Comparison of ENCODE assay signal across 13 cellular contexts in the genomic region with DNA sequence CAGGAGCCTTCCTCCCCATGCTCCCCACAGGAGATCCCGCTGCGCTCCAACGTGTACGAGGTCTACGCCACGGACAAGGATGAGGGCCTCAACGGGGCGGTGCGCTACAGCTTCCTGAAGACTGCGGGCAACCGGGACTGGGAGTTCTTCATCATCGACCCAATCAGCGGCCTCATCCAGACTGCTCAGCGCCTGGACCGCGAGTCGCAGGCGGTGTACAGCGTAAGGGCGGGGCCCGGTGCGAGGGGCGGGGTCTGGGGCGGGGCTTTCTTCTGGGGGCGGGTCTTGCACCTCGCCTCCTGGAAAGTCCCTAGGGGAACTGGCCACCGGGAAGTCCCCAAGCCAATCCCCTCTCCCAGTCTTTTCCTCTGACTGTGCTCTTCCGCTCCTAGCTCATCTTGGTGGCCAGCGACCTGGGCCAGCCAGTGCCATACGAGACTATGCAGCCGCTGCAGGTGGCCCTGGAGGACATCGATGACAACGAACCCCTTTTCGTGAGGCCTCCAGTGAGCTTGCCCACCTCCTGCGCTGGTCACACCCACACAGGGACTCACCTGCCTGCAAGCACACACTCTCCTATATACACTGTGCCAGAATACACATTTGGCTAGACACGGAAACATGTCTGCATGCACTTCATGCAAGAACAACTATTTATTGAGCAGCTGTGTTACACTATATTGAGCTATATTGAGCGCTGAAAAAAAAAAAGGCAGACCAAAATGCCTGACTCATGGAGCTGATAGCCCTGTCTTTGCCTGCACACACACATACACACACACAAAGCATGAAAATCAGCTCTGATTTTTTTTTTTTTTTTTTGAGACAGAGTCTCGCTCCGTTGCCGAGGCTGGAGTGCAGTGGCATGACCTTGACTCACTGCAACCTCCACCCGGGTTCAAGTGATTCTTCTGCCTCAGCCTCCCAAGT. TPM values are rescaled to one million over a fixed set of nuclear protein-coding genes. Genes with fewer than 3 reads are reported as not detected.
A peak's percentile ranks its signal among the peaks of the same experiment; 100 is the strongest.
DNase-seq lines count a peak whose midpoint lies in the region; ATAC-seq, FAIRE-seq and TF ChIP-seq lines count a peak whose summit lies in the region.
"Had no signal": no experiment of that assay in that cellular context is flagged by ENCODE, and none has a peak within 500 bp of the region (broad histone marks: within the 10 kb centered on the region; RNA-seq: fewer than 3 reads in every experiment).

No MANE protein-coding gene starts in this region.

- 23% methylated on average over 20 of the region's 41 CpGs for WGBS in HepG2 (ENCODE audit: low lambda C conversion rate)
- WGBS in aorta, 2 donors, result 23 to 28% methylated on average over 39 to 41 of the region's 41 CpGs

- H3K27me3 ChIP-seq in HepG2 (ENCODE audit: control insufficient read depth in 1 of 2, insufficient read depth in 2 of 2, low read length in 2 of 2) (peaks cover 5 to 19% of the 10 kb centered on the region in 2 experiments; a peak in 4 of 5 replicates), aorta (ENCODE audit: control insufficient read depth in 1 of 2, insufficient read depth in 2 of 2, low read length in 1 of 2) (no peaks in the 10 kb centered on the region), vagina (no peaks in the 10 kb centered on the region)

- TF ChIP-seq EP300 in HepG2 (IDR thresholded peaks at IDR 0.05; ENCODE audit: low read depth in 2 of 2, low read length in 2 of 2), result no peak
- no peak for TF ChIP-seq EP300 in HepG2 (CRISPR knock-in tag; IDR thresholded peaks at IDR 0.05; ENCODE audit: borderline replicate concordance)

- POLR2A ChIA-PET in activated CD8-positive, alpha-beta T cell treated with anti-CD3 and anti-CD28 coated beads for 36 hours (lab: Charles Lee), result interaction anchor here (1.0 kb wide), 2 partner anchors 9 to 33 kb away, joined by 3 to 5 read pairs; a partner anchor contains a TSS
- POLR2A ChIA-PET in activated CD8-positive, alpha-beta T cell treated with anti-CD3 and anti-CD28 coated beads, Interleukin-2, amount 10 ng/mL, durations not matched to agents 7 days and 5 days (lab: Charles Lee), result interaction anchor here (0.6 to 1.1 kb wide), 2 partner anchors 14 to 34 kb away, joined by 3 read pairs; no protein-coding TSS in a partner anchor
- POLR2A ChIA-PET in HepG2 (lab: Yijun Ruan, JAX), result interaction anchor here (1.2 kb wide), 1 partner anchor 9 kb away, joined by 3 read pairs; no protein-coding TSS in a partner anchor

- no peaks in the 10 kb centered on the region for H3K27me3 Mint-ChIP-seq in activated CD8-positive, alpha-beta T cell treated with anti-CD3 and anti-CD28 coated beads for 36 hours
- peaks cover 8% of the 10 kb centered on the region for H3K27me3 Mint-ChIP-seq in activated CD8-positive, alpha-beta T cell treated with anti-CD3 and anti-CD28 coated beads, Interleukin-2, amount 10 ng/mL, durations not matched to agents 7 days and 5 days (ENCODE audit: low read depth)
- no peaks in the 10 kb centered on the region for H3K27me3 Mint-ChIP-seq in dendritic cell treated with granulocyte-macrophage colony-stimulating factor and Interleukin-4, amounts not matched to agents 40 ng/mL and 50 ng/mL, for 4 days

- H3K36me3 ChIP-seq in HepG2 (replicated peaks in 1 of 2; ENCODE audit: control insufficient read depth in 1 of 2, insufficient read depth in 2 of 2, low read length in 2 of 2) (no peaks in the 10 kb centered on the region), aorta (ENCODE audit: control insufficient read depth in 1 of 2, insufficient read depth in 2 of 2, low read length in 1 of 2) (no peaks in the 10 kb centered on the region), vagina (no peaks in the 10 kb centered on the region)

- CTCF ChIA-PET in activated CD8-positive, alpha-beta T cell treated with anti-CD3 and anti-CD28 coated beads for 36 hours (lab: Charles Lee), result interaction anchor here (0.8 to 2.1 kb wide), 3 partner anchors 32 to 109 kb away, joined by 3 to 5 read pairs (median 5); a partner anchor contains a TSS
- CTCF ChIA-PET in activated CD8-positive, alpha-beta T cell treated with anti-CD3 and anti-CD28 coated beads, Interleukin-2, amount 10 ng/mL, durations not matched to agents 7 days and 5 days (lab: Charles Lee), result interaction anchor here (0.8 kb wide), 2 partner anchors 34 to 109 kb away, joined by 3 read pairs; no protein-coding TSS in a partner anchor
- CTCF ChIA-PET in HepG2 (lab: Yijun Ruan, JAX; ENCODE audit: low intra/inter-chr PET ratio, low total read pairs), result no interaction called here

- TF ChIP-seq CTCF in activated CD8-positive, alpha-beta T cell treated with anti-CD3 and anti-CD28 coated beads for 36 hours (IDR thresholded peaks at IDR 0.05), result no peak
- no peak for TF ChIP-seq CTCF in HepG2 (CRISPR knock-in tag; IDR thresholded peaks at IDR 0.05)
- TF ChIP-seq CTCF in vagina (IDR thresholded peaks at IDR 0.05), result no peak

- no peaks in the 10 kb centered on the region for H3K9me3 Mint-ChIP-seq in activated CD8-positive, alpha-beta T cell treated with anti-CD3 and anti-CD28 coated beads for 36 hours
- no peaks in the 10 kb centered on the region for H3K9me3 Mint-ChIP-seq in activated CD8-positive, alpha-beta T cell treated with anti-CD3 and anti-CD28 coated beads, Interleukin-2, amount 10 ng/mL, durations not matched to agents 7 days and 5 days (ENCODE audit: insufficient read depth)
- no peaks in the 10 kb centered on the region for H3K9me3 Mint-ChIP-seq in dendritic cell treated with granulocyte-macrophage colony-stimulating factor and Interleukin-4, amounts not matched to agents 40 ng/mL and 50 ng/mL, for 4 days
- H3K9me3 Mint-ChIP-seq: activated naive CD4-positive, alpha-beta T cell treated with anti-CD3 and anti-CD28 coated beads, Interleukin-2, amount 10 ng/mL, durations not matched to agents 7 days and 5 days had no signal

- H3K9ac ChIP-seq in HepG2 (ENCODE audit: insufficient read depth, low read depth, low read length), result no peak overlapping the region

- no peaks in the 10 kb centered on the region for H3K4me1 Mint-ChIP-seq in activated CD8-positive, alpha-beta T cell treated with anti-CD3 and anti-CD28 coated beads for 36 hours (ENCODE audit: low read depth)
- H3K4me1 Mint-ChIP-seq in activated CD8-positive, alpha-beta T cell treated with anti-CD3 and anti-CD28 coated beads, Interleukin-2, amount 10 ng/mL, durations not matched to agents 7 days and 5 days (ENCODE audit: low read depth), result peaks cover 11% of the 10 kb centered on the region
- peaks cover 71% of the 10 kb centered on the region for H3K4me1 Mint-ChIP-seq in dendritic cell treated with granulocyte-macrophage colony-stimulating factor and Interleukin-4, amounts not matched to agents 40 ng/mL and 50 ng/mL, for 4 days (ENCODE audit: low read depth)
- H3K4me1 Mint-ChIP-seq: activated naive CD4-positive, alpha-beta T cell treated with anti-CD3 and anti-CD28 coated beads, Interleukin-2, amount 10 ng/mL, durations not matched to agents 7 days and 5 days had no signal

- no peak overlapping the region for H3K27ac Mint-ChIP-seq in activated CD8-positive, alpha-beta T cell treated with anti-CD3 and anti-CD28 coated beads for 36 hours
- no peak overlapping the region for H3K27ac Mint-ChIP-seq in activated CD8-positive, alpha-beta T cell treated with anti-CD3 and anti-CD28 coated beads, Interleukin-2, amount 10 ng/mL, durations not matched to agents 7 days and 5 days
- H3K27ac Mint-ChIP-seq in dendritic cell treated with granulocyte-macrophage colony-stimulating factor and Interleukin-4, amounts not matched to agents 40 ng/mL and 50 ng/mL, for 4 days, result peak overlapping the region; percentile 74
- H3K27ac Mint-ChIP-seq: activated naive CD4-positive, alpha-beta T cell treated with anti-CD3 and anti-CD28 coated beads, Interleukin-2, amount 10 ng/mL, durations not matched to agents 7 days and 5 days had no signal

- ATAC-seq in activated CD8-positive, alpha-beta T cell treated with anti-CD3 and anti-CD28 coated beads for 36 hours, result peak; percentile 53
- ATAC-seq in activated CD8-positive, alpha-beta T cell treated with anti-CD3 and anti-CD28 coated beads, Interleukin-2, amount 10 ng/mL, durations not matched to agents 7 days and 5 days, result no peak
- ATAC-seq in HepG2 (peak; percentile 70), aorta (ENCODE audit: low FRiP score) (peak; percentile 61), GM21529 (IDR thresholded peaks at IDR 0.05; ENCODE audit: unreplicated experiment) (no peak)

- no peak for FAIRE-seq in HepG2 (lab: Jason Lieb, UNC)

- H3K4me2 ChIP-seq in HepG2 (ENCODE audit: low read depth, low read length), result peak overlapping the region; percentile 48

- H2AFZ ChIP-seq in HepG2 (ENCODE audit: low read length), result no peak overlapping the region

- no peaks in the 10 kb centered on the region for H3K79me2 ChIP-seq in HepG2 (ENCODE audit: insufficient read depth, low read length)

- H4K20me1 ChIP-seq in HepG2 (ENCODE audit: insufficient read depth, low read length), result no peaks in the 10 kb centered on the region

- H3K27ac ChIP-seq in HepG2 (ENCODE audit: extremely low read length, insufficient read depth, low read length) (no peak overlapping the region), aorta (ENCODE audit: low read depth in 1 of 2, low read length in 2 of 2) (no peak overlapping the region), vagina (no peak overlapping the region)
- H3K27ac ChIP-seq: epithelial cell of prostate, VCaP had no signal

- H3K36me3 Mint-ChIP-seq in activated CD8-positive, alpha-beta T cell treated with anti-CD3 and anti-CD28 coated beads for 36 hours (ENCODE audit: low read depth), result no peaks in the 10 kb centered on the region
- no peaks in the 10 kb centered on the region for H3K36me3 Mint-ChIP-seq in activated CD8-positive, alpha-beta T cell treated with anti-CD3 and anti-CD28 coated beads, Interleukin-2, amount 10 ng/mL, durations not matched to agents 7 days and 5 days (ENCODE audit: low read depth)
- H3K36me3 Mint-ChIP-seq in dendritic cell treated with granulocyte-macrophage colony-stimulating factor and Interleukin-4, amounts not matched to agents 40 ng/mL and 50 ng/mL, for 4 days (ENCODE audit: low read depth), result peaks cover 36% of the 10 kb centered on the region
- H3K36me3 Mint-ChIP-seq: activated naive CD4-positive, alpha-beta T cell treated with anti-CD3 and anti-CD28 coated beads, Interleukin-2, amount 10 ng/mL, durations not matched to agents 7 days and 5 days had no signal

- TF ChIP-seq RAD21 in HepG2 (CRISPR knock-in tag; IDR thresholded peaks at IDR 0.05), result no peak

- intact Hi-C loops in activated CD8-positive, alpha-beta T cell treated with anti-CD3 and anti-CD28 coated beads for 36 hours (cut with micrococcal nuclease), result no loop called here
- intact Hi-C loops in dendritic cell treated with granulocyte-macrophage colony-stimulating factor and Interleukin-4, amounts not matched to agents 40 ng/mL and 50 ng/mL, for 4 days (cut with micrococcal nuclease), result no loop called here
- intact Hi-C loops in HepG2 (cut with micrococcal nuclease; ENCODE audit: unreplicated experiment) (no loop called here), aorta (cut with DNase I) (no loop called here), vagina (cut with DNase I) (loop anchor here (10.0 kb wide), 1 partner anchor 411 kb away; a partner anchor contains a TSS)

- H3K9me3 ChIP-seq in HepG2 (ENCODE audit: low read length) (no peaks in the 10 kb centered on the region), aorta (ENCODE audit: control insufficient read depth, low read length) (no peaks in the 10 kb centered on the region), vagina (no peaks in the 10 kb centered on the region)

- H3K4me1 ChIP-seq in HepG2 (ENCODE audit: insufficient read depth, low read length) (peaks cover 9% of the 10 kb centered on the region; the same call in 1 of the 2 replicates), aorta (ENCODE audit: control insufficient read depth in 1 of 2, insufficient read depth in 2 of 2, low read length in 2 of 2) (no peaks in the 10 kb centered on the region), vagina (no peaks in the 10 kb centered on the region)

- BruUV-seq in HepG2 (replicated peaks; lab: Mats Ljungman, UMichigan), result no TSS peak

- TF ChIP-seq POLR2A in HepG2 (IDR thresholded peaks at IDR 0.05; ENCODE audit: insufficient read depth in 1 of 2, low read depth in 2 of 2, low read length in 2 of 2) (no peak), vagina (IDR thresholded peaks at IDR 0.05) (no peak)

- DNase-seq in activated CD8-positive, alpha-beta T cell treated with anti-CD3 and anti-CD28 coated beads for 36 hours, result no peak
- DNase-seq in activated CD8-positive, alpha-beta T cell treated with anti-CD3 and anti-CD28 coated beads, Interleukin-2, amount 10 ng/mL, durations not matched to agents 7 days and 5 days, result no peak
- DNase-seq in HepG2 (ENCODE audit: low spot score), result no peak
- DNase-seq in aorta, result peak; percentile 76 to 82
- no peak for DNase-seq in vagina (ENCODE audit: extremely low spot score in 2 of 2)
- DNase-seq in HPDE6-E6E7 (ENCODE audit: extremely low spot score), result no peak
- DNase-seq: activated naive CD4-positive, alpha-beta T cell treated with anti-CD3 and anti-CD28 coated beads, Interleukin-2, amount 10 ng/mL, durations not matched to agents 7 days and 5 days; NK-92 treated with Interleukin-12 subunit alpha and Interleukin-12 subunit beta, amount 100 ng/mL, for 24 hours; stimulated activated CD4-positive, alpha-beta T cell treated with anti-CD3 and anti-CD28 coated beads, Interleukin-2, amount 100 ng/mL, for 24 hours had no signal

- in situ Hi-C loops in HepG2 (cut with HindIII; ENCODE audit: extremely low pct_ligation_motif_present, low pct_unique_long_range_greater_than_20kb), result no loop called here

- H3K4me3 Mint-ChIP-seq in activated CD8-positive, alpha-beta T cell treated with anti-CD3 and anti-CD28 coated beads for 36 hours, result no peak overlapping the region
- H3K4me3 Mint-ChIP-seq in activated CD8-positive, alpha-beta T cell treated with anti-CD3 and anti-CD28 coated beads, Interleukin-2, amount 10 ng/mL, durations not matched to agents 7 days and 5 days, result no peak overlapping the region
- no peak overlapping the region for H3K4me3 Mint-ChIP-seq in dendritic cell treated with granulocyte-macrophage colony-stimulating factor and Interleukin-4, amounts not matched to agents 40 ng/mL and 50 ng/mL, for 4 days
- H3K4me3 Mint-ChIP-seq: activated naive CD4-positive, alpha-beta T cell treated with anti-CD3 and anti-CD28 coated beads, Interleukin-2, amount 10 ng/mL, durations not matched to agents 7 days and 5 days had no signal

- H3K4me3 ChIP-seq in HepG2 (replicated peaks in 1 of 3; ENCODE audit: insufficient read depth in 1 of 3, low read depth in 2 of 3, low read length in 3 of 3) (peak overlapping the region in 1 of 3 experiments; percentile 12; a peak in 1 of 6 replicates), aorta (ENCODE audit: low read length in 2 of 2) (no peak overlapping the region), vagina (no peak overlapping the region)

RNA-seq across cellular contexts. Expression of a gene that starts 32.7 kb away (rescaled TPM):
- total RNA-seq in activated CD8-positive, alpha-beta T cell treated with anti-CD3 and anti-CD28 coated beads for 36 hours, result 10 to 100 TPM; 59.6 to 61.0 TPM
- total RNA-seq in activated CD8-positive, alpha-beta T cell treated with anti-CD3 and anti-CD28 coated beads, Interleukin-2, amount 10 ng/mL, durations not matched to agents 7 days and 5 days, result 100 to 1,000 TPM; 127 to 133 TPM
- total RNA-seq in HepG2 (2016; rRNA removed; fragmentation: Illumina TruSeq; extraction: Trizol) (0.36 and 0.44 TPM in 2 replicates), aorta (100 to 1,000 TPM in 1 of 2 donors, 10 to 100 TPM in 1; 91.8 to 123 TPM), vagina (96.5 TPM)
- 0.26 TPM in 1 of 2 replicates, not detected in the other for total RNA-seq in HepG2 (2016; cell fraction: cytosol; rRNA removed; fragmentation: Illumina TruSeq; extraction: Trizol; ENCODE audit: low read depth)
- 0.41 TPM in 1 of 2 replicates, not detected in the other for total RNA-seq in HepG2 (2016; cell fraction: insoluble cytoplasmic fraction; rRNA removed; fragmentation: Illumina TruSeq; extraction: Trizol)
- 0.14 TPM in 1 of 2 replicates, not detected in the other for total RNA-seq in HepG2 (2016; cell fraction: membrane; rRNA removed; fragmentation: Illumina TruSeq; extraction: Trizol)
- 0.16 and 0.19 TPM in 2 replicates for total RNA-seq in HepG2 (2016; cell fraction: nucleus; rRNA removed; fragmentation: Illumina TruSeq; extraction: Trizol)
- polyA plus RNA-seq in HepG2 (2011; rRNA removed) (3.2 and 3.8 TPM in 2 replicates), aorta (10 to 100 TPM; 44.7 to 48.0 TPM)
- 2.2 and 3.9 TPM in 2 replicates for polyA plus RNA-seq in HepG2 (2011; cell fraction: cytosol; rRNA removed)
- polyA plus RNA-seq in HepG2 (2011; cell fraction: nucleus; rRNA removed), result 2.1 and 3.3 TPM in 2 replicates
- polyA plus RNA-seq in HepG2 (2012), result 0.35 and 0.81 TPM in 2 replicates
- polyA plus RNA-seq in HepG2 (2016; cell fraction: cytosol; fragmentation: Illumina TruSeq; extraction: Trizol; ENCODE audit: low read depth), result 0.18 and 0.35 TPM in 2 replicates
- 0.23 TPM in 1 of 2 replicates, not detected in the other for polyA plus RNA-seq in HepG2 (2016; cell fraction: insoluble cytoplasmic fraction; fragmentation: Illumina TruSeq; extraction: Trizol; ENCODE audit: low read depth)
- 0.14 and 0.38 TPM in 2 replicates for polyA plus RNA-seq in HepG2 (2016; cell fraction: membrane; fragmentation: Illumina TruSeq; extraction: Trizol; ENCODE audit: low read depth)
- polyA plus RNA-seq in HepG2 (2016; cell fraction: nucleus; fragmentation: Illumina TruSeq; extraction: Trizol; ENCODE audit: insufficient read depth, low read depth), result 0.32 and 1.1 TPM in 2 replicates
- polyA minus RNA-seq in HepG2 (2011; rRNA and poly(A)+ RNA removed; ENCODE audit: low replicate concordance), result 4.6 and 6.5 TPM in 2 replicates
- polyA minus RNA-seq in HepG2 (2011; cell fraction: cytosol; rRNA and poly(A)+ RNA removed), result 3.0 and 4.5 TPM in 2 replicates
- polyA minus RNA-seq in HepG2 (2011; cell fraction: nucleus; rRNA and poly(A)+ RNA removed), result 1.9 and 2.3 TPM in 2 replicates

RNA-seq across cellular contexts. Expression of a gene that starts 45.0 kb away (rescaled TPM):
- total RNA-seq in activated CD8-positive, alpha-beta T cell treated with anti-CD3 and anti-CD28 coated beads for 36 hours, result 100 to 1,000 TPM in 1 of 2 experiments, 10 to 100 TPM in 1; 94.2 to 101 TPM
- 100 to 1,000 TPM; 112 to 113 TPM for total RNA-seq in activated CD8-positive, alpha-beta T cell treated with anti-CD3 and anti-CD28 coated beads, Interleukin-2, amount 10 ng/mL, durations not matched to agents 7 days and 5 days
- total RNA-seq in HepG2 (2016; rRNA removed; fragmentation: Illumina TruSeq; extraction: Trizol) (148 and 323 TPM in 2 replicates), aorta (1,000 to 10,000 TPM in 1 of 2 donors, 100 to 1,000 TPM in 1; 995 to 1,176 TPM), vagina (680 TPM)
- total RNA-seq in HepG2 (2016; cell fraction: cytosol; rRNA removed; fragmentation: Illumina TruSeq; extraction: Trizol; ENCODE audit: low read depth), result 16.4 and 17.5 TPM in 2 replicates
- 130 and 339 TPM in 2 replicates for total RNA-seq in HepG2 (2016; cell fraction: insoluble cytoplasmic fraction; rRNA removed; fragmentation: Illumina TruSeq; extraction: Trizol)
- total RNA-seq in HepG2 (2016; cell fraction: membrane; rRNA removed; fragmentation: Illumina TruSeq; extraction: Trizol), result 41.6 and 42.4 TPM in 2 replicates
- 278 and 332 TPM in 2 replicates for total RNA-seq in HepG2 (2016; cell fraction: nucleus; rRNA removed; fragmentation: Illumina TruSeq; extraction: Trizol)
- polyA plus RNA-seq in HepG2 (2011; rRNA removed) (643 and 779 TPM in 2 replicates), aorta (1,000 to 10,000 TPM in 1 of 2 donors, 100 to 1,000 TPM in 1; 698 to 1,028 TPM)
- polyA plus RNA-seq in HepG2 (2011; cell fraction: cytosol; rRNA removed), result 776 and 886 TPM in 2 replicates
- polyA plus RNA-seq in HepG2 (2011; cell fraction: nucleus; rRNA removed), result 356 and 433 TPM in 2 replicates
- polyA plus RNA-seq in HepG2 (2012), result 412 and 503 TPM in 2 replicates
- polyA plus RNA-seq in HepG2 (2016; cell fraction: cytosol; fragmentation: Illumina TruSeq; extraction: Trizol; ENCODE audit: low read depth), result 14.6 and 15.4 TPM in 2 replicates
- polyA plus RNA-seq in HepG2 (2016; cell fraction: insoluble cytoplasmic fraction; fragmentation: Illumina TruSeq; extraction: Trizol; ENCODE audit: low read depth), result 111 and 126 TPM in 2 replicates
- 26.4 and 27.8 TPM in 2 replicates for polyA plus RNA-seq in HepG2 (2016; cell fraction: membrane; fragmentation: Illumina TruSeq; extraction: Trizol; ENCODE audit: low read depth)
- 383 and 387 TPM in 2 replicates for polyA plus RNA-seq in HepG2 (2016; cell fraction: nucleus; fragmentation: Illumina TruSeq; extraction: Trizol; ENCODE audit: insufficient read depth, low read depth)
- polyA minus RNA-seq in HepG2 (2011; rRNA and poly(A)+ RNA removed; ENCODE audit: low replicate concordance), result 387 and 527 TPM in 2 replicates
- polyA minus RNA-seq in HepG2 (2011; cell fraction: cytosol; rRNA and poly(A)+ RNA removed), result 256 and 356 TPM in 2 replicates
- 143 and 184 TPM in 2 replicates for polyA minus RNA-seq in HepG2 (2011; cell fraction: nucleus; rRNA and poly(A)+ RNA removed)

Comparison
In these comparisons a context has a peak if more than half of its experiments do, and no peak if none do; other contexts are left out.
1. ATAC-seq: peak in activated CD8-positive, alpha-beta T cell treated with anti-CD3 and anti-CD28 coated beads for 36 hours (single experiment), HepG2 (single experiment) and aorta (single experiment); none in activated CD8-positive, alpha-beta T cell treated with anti-CD3 and anti-CD28 coated beads, Interleukin-2, amount 10 ng/mL, durations not matched to agents 7 days and 5 days (single experiment) and GM21529 (single experiment).
2. DNase-seq: peak in aorta (2 of 2); none in activated CD8-positive, alpha-beta T cell treated with anti-CD3 and anti-CD28 coated beads for 36 hours (single experiment), activated CD8-positive, alpha-beta T cell treated with anti-CD3 and anti-CD28 coated beads, Interleukin-2, amount 10 ng/mL, durations not matched to agents 7 days and 5 days (single experiment), HepG2 (single experiment), vagina (0 of 2) and HPDE6-E6E7 (single experiment).
3. RNA of a gene that starts 32.7 kb away (total RNA-seq): 127 to 133 TPM in activated CD8-positive, alpha-beta T cell treated with anti-CD3 and anti-CD28 coated beads, Interleukin-2, amount 10 ng/mL, durations not matched to agents 7 days and 5 days, 91.8 to 123 TPM in aorta, 96.5 TPM in vagina (single experiment) and 59.6 to 61.0 TPM in activated CD8-positive, alpha-beta T cell treated with anti-CD3 and anti-CD28 coated beads for 36 hours; 0.14 to 0.44 TPM in HepG2; every median in the first group is over 10 times any median in the second.